Comparison of ENCODE assay signal across 11 cellular contexts in the genomic region with DNA sequence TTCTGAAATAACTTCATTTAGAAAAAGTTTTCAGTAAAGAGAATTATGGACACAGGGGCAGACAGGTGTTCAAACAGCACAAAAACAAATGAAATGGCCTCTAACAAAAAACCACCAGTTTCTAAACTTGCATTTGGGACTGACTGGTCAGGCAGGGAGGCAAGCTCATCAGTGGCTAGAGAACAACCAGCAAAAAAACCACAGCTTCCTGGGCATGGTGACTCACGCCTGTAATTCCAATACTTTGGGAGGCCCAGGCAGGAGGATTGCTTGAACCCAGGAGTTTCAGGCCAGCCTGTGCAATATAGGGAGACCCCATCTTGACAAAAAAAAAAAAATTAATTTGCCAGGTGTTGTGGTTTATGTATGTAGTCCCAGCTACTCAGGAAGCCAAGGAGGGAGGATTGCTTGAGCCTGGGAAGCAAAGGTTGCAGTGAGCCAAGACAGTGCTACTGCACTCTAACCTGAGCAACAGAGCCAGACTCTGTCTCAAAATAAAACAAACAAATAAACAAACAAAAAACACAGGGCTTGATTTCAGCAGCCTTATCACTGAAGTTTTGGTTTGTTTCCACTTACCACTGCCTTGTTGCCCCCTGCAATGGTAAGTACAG. TPM values are rescaled to one million over a fixed set of nuclear protein-coding genes. Genes with fewer than 3 reads are reported as not detected.
DNase-seq lines count a peak whose midpoint lies in the region; ATAC-seq, FAIRE-seq and TF ChIP-seq lines count a peak whose summit lies in the region.
"Had no signal": no experiment of that assay in that cellular context is flagged by ENCODE, and none has a peak within 500 bp of the region (broad histone marks: within the 10 kb centered on the region; RNA-seq: fewer than 3 reads in every experiment).

No MANE protein-coding gene starts in this region.

- H3K9me3 ChIP-seq in BLaER1 (no peaks in the 10 kb centered on the region), PC-3 (ENCODE audit: low read length) (no peaks in the 10 kb centered on the region), endodermal cell (ENCODE audit: control insufficient read depth, low read length) (no peaks in the 10 kb centered on the region)

- H3K4me1 Mint-ChIP-seq in endodermal cell: no peaks in the 10 kb centered on the region

- intact Hi-C loops in PC-3 (cut with micrococcal nuclease): no loop called here

- TF ChIP-seq CTCF in PC-3 (conservative IDR thresholded peaks at IDR 0.05; ENCODE audit: low read depth, low read length) (no peak), endodermal cell (conservative IDR thresholded peaks at IDR 0.05) (no peak)

- H3F3A ChIP-seq in PC-3 (ENCODE audit: low read length, unreplicated experiment): no peaks in the 10 kb centered on the region

- H3K4me3 ChIP-seq in BLaER1: no peak overlapping the region
- no peak overlapping the region for H3K4me3 ChIP-seq in PC-3 (ENCODE audit: low read length)
- no peak overlapping the region for H3K4me3 ChIP-seq in endodermal cell (ENCODE audit: low read length)

- DNase-seq in GM19239 (ENCODE audit: insufficient read length, low spot score) (no peak), PC-3 (peak; percentile 83), endodermal cell (peak; percentile 26), NCI-H2107 treated with DMSO at 0.1 percent for 48 hours (lab: John Stamatoyannopoulos, UW; ENCODE audit: unreplicated experiment) (no peak), NCI-H187 (lab: John Stamatoyannopoulos, UW) (no peak)
- DNase-seq in stimulated activated CD4-positive, alpha-beta T cell treated with anti-CD3 and anti-CD28 coated beads, Interleukin-4, amount 100 ng/mL, for 4 hours: no peak
- no peak for DNase-seq in activated CD8-positive, alpha-beta memory T cell treated with anti-CD3 and anti-CD28 coated beads for 24 hours
- DNase-seq: activated CD4-positive, alpha-beta T cell treated with anti-CD3 and anti-CD28 coated beads for 4 hours; NCI-H2171 treated with DMSO at 0.1 percent for 48 hours had no signal

- 97% methylated on average over 1 of the region's 1 CpG; no CpG with 5 or more reads in 1 of the 2 experiments for WGBS in endodermal cell (ENCODE audit: insufficient coverage in 1 of 2, insufficient read length in 1 of 2), 2 experiments

- no peaks in the 10 kb centered on the region for H3K36me3 Mint-ChIP-seq in endodermal cell (ENCODE audit: low read depth)

- no peaks in the 10 kb centered on the region for H3K9me3 Mint-ChIP-seq in endodermal cell
- H3K9me3 Mint-ChIP-seq: central memory CD8-positive, alpha-beta T cell had no signal

- no TSS peak for BruUV-seq in PC-3 (replicated peaks; lab: Mats Ljungman, UMichigan)

- FAIRE-seq in GM19239 (lab: Jason Lieb, UNC): peak; percentile 86

- H2AFZ ChIP-seq in PC-3 (ENCODE audit: low read length): no peak overlapping the region

- H3K27me3 ChIP-seq in BLaER1 (no peaks in the 10 kb centered on the region), PC-3 (ENCODE audit: low read length) (no peaks in the 10 kb centered on the region), endodermal cell (ENCODE audit: control insufficient read depth, insufficient read depth, low read length, poor library complexity, severe bottlenecking) (no peaks in the 10 kb centered on the region)

- H3K4me2 ChIP-seq in BLaER1: peak overlapping the region; percentile 38
- H3K4me2 ChIP-seq in PC-3 (ENCODE audit: low read length): peak overlapping the region; percentile 41

- H3K9me2 ChIP-seq in PC-3 (replicated peaks; ENCODE audit: low read length): no peaks in the 10 kb centered on the region

- POLR2A ChIA-PET in PC-3 (lab: Charles Lee; ENCODE audit: unreplicated experiment): no interaction called here

- H3K9ac ChIP-seq in BLaER1: no peak overlapping the region
- no peak overlapping the region for H3K9ac ChIP-seq in PC-3 (ENCODE audit: low read length)
- no peak overlapping the region for H3K9ac ChIP-seq in endodermal cell (ENCODE audit: extremely low read depth, low read length, poor library complexity, severe bottlenecking)

- H3K27ac ChIP-seq in BLaER1: no peak overlapping the region
- peak overlapping the region; percentile 41 for H3K27ac ChIP-seq in PC-3 (ENCODE audit: low read length)
- no peak overlapping the region for H3K27ac ChIP-seq in endodermal cell (ENCODE audit: low read depth, low read length)

- H3K36me3 ChIP-seq in BLaER1 (no peaks in the 10 kb centered on the region), PC-3 (ENCODE audit: low read depth, low read length) (no peaks in the 10 kb centered on the region), endodermal cell (ENCODE audit: control insufficient read depth, insufficient read depth, low read length) (no peaks in the 10 kb centered on the region)

- H3K4me3 Mint-ChIP-seq in endodermal cell: no peak overlapping the region
- H3K4me3 Mint-ChIP-seq: central memory CD8-positive, alpha-beta T cell had no signal

- H3K27me3 Mint-ChIP-seq in endodermal cell (ENCODE audit: insufficient read depth): no peaks in the 10 kb centered on the region
- H3K27me3 Mint-ChIP-seq: central memory CD8-positive, alpha-beta T cell had no signal

- no peaks in the 10 kb centered on the region for H4K20me1 ChIP-seq in BLaER1
- no peaks in the 10 kb centered on the region for H4K20me1 ChIP-seq in PC-3 (ENCODE audit: low read length)

- CTCF ChIA-PET in PC-3 (lab: Charles Lee): interaction anchor here (0.5 to 0.9 kb wide), 3 partner anchors 30 to 1979 kb away, joined by 3 to 4 read pairs (median 4); no protein-coding TSS in a partner anchor

- H3K79me2 ChIP-seq in PC-3 (ENCODE audit: low read length): peaks cover 18% of the 10 kb centered on the region; the same call in 1 of the 2 replicates

- peaks cover 10% of the 10 kb centered on the region for H3K4me1 ChIP-seq in BLaER1
- peaks cover 38% of the 10 kb centered on the region for H3K4me1 ChIP-seq in PC-3 (ENCODE audit: insufficient read depth, low read length)
- H3K4me1 ChIP-seq in endodermal cell (ENCODE audit: control insufficient read depth, insufficient read depth, low read length): no peaks in the 10 kb centered on the region

- ATAC-seq in PC-3: peak; percentile 75

- H3K27ac Mint-ChIP-seq in endodermal cell: no peak overlapping the region

RNA-seq across cellular contexts. Expression of gene ERN1, which starts 26.1 kb away (rescaled TPM):
- total RNA-seq in PC-3 (2014; rRNA removed): 13.5 and 17.9 TPM in 2 replicates
- 10 to 100 TPM in 1 of 2 donors, 1 to 10 TPM in 1; 9.0 to 13.7 TPM for total RNA-seq in endodermal cell
- 3.0 TPM for polyA plus RNA-seq in endodermal cell (2013, experiment 1 of 2)
- 3.6 TPM for polyA plus RNA-seq in endodermal cell (2013, experiment 2 of 2)

Comparison
In these comparisons a context has a peak if more than half of its experiments do, and no peak if none do; other contexts are left out.
1. DNase-seq: peak in PC-3 (single experiment) and endodermal cell (single experiment); none in GM19239 (single experiment), stimulated activated CD4-positive, alpha-beta T cell treated with anti-CD3 and anti-CD28 coated beads, Interleukin-4, amount 100 ng/mL, for 4 hours (0 of 2), activated CD8-positive, alpha-beta memory T cell treated with anti-CD3 and anti-CD28 coated beads for 24 hours (single experiment), NCI-H2107 treated with DMSO at 0.1 percent for 48 hours (single experiment) and NCI-H187 (0 of 2).